In the genomic region with DNA sequence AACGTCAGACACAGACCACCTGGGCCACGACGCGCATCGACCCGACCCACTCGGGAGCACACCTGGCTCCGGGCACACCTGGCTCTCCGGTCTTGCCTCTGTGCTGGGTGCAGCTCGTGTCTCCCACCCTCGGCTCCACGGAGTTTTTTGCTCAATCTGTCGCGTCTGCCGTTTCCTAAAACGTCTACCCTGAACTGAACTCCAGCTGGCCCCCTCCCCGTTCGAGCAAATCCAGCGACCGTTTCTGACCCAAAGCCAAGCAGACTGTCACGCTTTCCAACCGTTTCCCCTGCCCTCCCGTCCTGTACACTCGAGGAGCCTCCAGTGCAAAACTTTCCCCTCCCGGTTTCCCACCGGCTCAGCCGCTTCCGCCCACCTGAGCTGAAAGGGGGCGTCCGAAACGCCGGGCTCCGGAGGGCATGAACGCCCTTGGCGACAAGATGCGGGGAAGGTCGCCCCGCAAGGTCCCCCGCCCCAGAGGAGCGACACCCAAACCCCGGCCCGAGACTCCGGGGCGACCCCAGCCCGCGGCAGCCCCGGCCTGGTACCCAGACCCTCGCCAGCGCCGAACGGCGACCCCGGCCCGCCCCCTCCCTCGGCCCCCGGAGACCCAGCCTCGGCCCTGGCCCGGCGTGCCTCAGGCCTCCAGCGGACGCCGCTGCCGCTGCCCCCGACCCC, we compare ENCODE assay signal across 8 cellular contexts. TPM values are rescaled to one million over a fixed set of nuclear protein-coding genes. Genes with fewer than 3 reads are reported as not detected.
DNase-seq lines count a peak whose midpoint lies in the region; ATAC-seq and TF ChIP-seq lines count a peak whose summit lies in the region.

No MANE protein-coding gene starts in this region.

- H3K9me3 Mint-ChIP-seq in activated T-helper 17 cell treated with anti-CD3 and anti-CD28 coated beads, Interleukin-2, amount 50 U/mL, for 72 hours, result no peaks in the 10 kb centered on the region
- no peaks in the 10 kb centered on the region for H3K9me3 Mint-ChIP-seq in progenitor cell of endocrine pancreas (ENCODE audit: low read depth)

- TF ChIP-seq EP300 in Ishikawa (IDR thresholded peaks at IDR 0.05; ENCODE audit: borderline replicate concordance), result no peak

- peaks cover 25% of the 10 kb centered on the region for H3K4me1 Mint-ChIP-seq in activated T-helper 17 cell treated with anti-CD3 and anti-CD28 coated beads, Interleukin-2, amount 50 U/mL, for 72 hours
- H3K4me1 Mint-ChIP-seq in progenitor cell of endocrine pancreas (ENCODE audit: low read depth), result peaks cover 31% of the 10 kb centered on the region

- H3K4me3 Mint-ChIP-seq in activated T-helper 17 cell treated with anti-CD3 and anti-CD28 coated beads, Interleukin-2, amount 50 U/mL, for 72 hours, result peak overlapping the region; percentile 95
- peak overlapping the region; percentile 92 for H3K4me3 Mint-ChIP-seq in progenitor cell of endocrine pancreas (ENCODE audit: low read depth)

- intact Hi-C loops in head of caudate nucleus (cut with DNase I), result no loop called here

- H3K27me3 Mint-ChIP-seq in activated T-helper 17 cell treated with anti-CD3 and anti-CD28 coated beads, Interleukin-2, amount 50 U/mL, for 72 hours, result peaks cover 10% of the 10 kb centered on the region
- peaks cover 38% of the 10 kb centered on the region for H3K27me3 Mint-ChIP-seq in progenitor cell of endocrine pancreas

- DNase-seq in stimulated activated CD4-positive, alpha-beta T cell treated with anti-CD3 and anti-CD28 coated beads, Interleukin-15, amount 100 ng/mL, for 1 hour (ENCODE audit: low read depth in 1 of 2, low spot score in 1 of 2), result peak; percentile 2 to 6
- no peak for DNase-seq in stimulated activated CD4-positive, alpha-beta T cell treated with anti-CD3 and anti-CD28 coated beads, Interleukin-2, amount 100 ng/mL, for 48 hours
- peak in 35 of 42 donors; percentile 2 to 49 (median 23) for DNase-seq in head of caudate nucleus
- DNase-seq in progenitor cell of endocrine pancreas (ENCODE audit: low spot score, unreplicated experiment), result peak; percentile 29
- DNase-seq in occipital lobe (lab: John Stamatoyannopoulos, UW), result no peak
- DNase-seq in NCI-H1694 treated with DMSO at 0.1 percent for 48 hours (lab: John Stamatoyannopoulos, UW), result no peak

- peak; percentile 10 for ATAC-seq in activated T-helper 17 cell treated with anti-CD3 and anti-CD28 coated beads, Interleukin-2, amount 50 U/mL, for 72 hours (replicated peaks)

- TF ChIP-seq RAD21 in Ishikawa (IDR thresholded peaks at IDR 0.05; ENCODE audit: low read depth), result no peak

- TF ChIP-seq CTCF in progenitor cell of endocrine pancreas (IDR thresholded peaks at IDR 0.05; ENCODE audit: unreplicated experiment), result no peak

- H3K27ac Mint-ChIP-seq in activated T-helper 17 cell treated with anti-CD3 and anti-CD28 coated beads, Interleukin-2, amount 50 U/mL, for 72 hours, result peak overlapping the region; percentile 86
- H3K27ac Mint-ChIP-seq in progenitor cell of endocrine pancreas, result peak overlapping the region; percentile 73

- no peaks in the 10 kb centered on the region for H3K36me3 Mint-ChIP-seq in activated T-helper 17 cell treated with anti-CD3 and anti-CD28 coated beads, Interleukin-2, amount 50 U/mL, for 72 hours (ENCODE audit: low read depth)
- H3K36me3 Mint-ChIP-seq in progenitor cell of endocrine pancreas (ENCODE audit: insufficient read depth), result no peaks in the 10 kb centered on the region

TF ChIP-seq in Ishikawa, 13 proteins besides CTCF, POLR2A, EP300 and RAD21:
- TF ChIP-seq CREB1 (IDR thresholded peaks at IDR 0.05; ENCODE audit: low read depth), result no peak
- peak; percentile 93 for TF ChIP-seq ZBTB7A (IDR thresholded peaks at IDR 0.05; ENCODE audit: low read depth)

RNA-seq across cellular contexts. Expression of gene CYTH3, which starts 0.6 kb away (rescaled TPM):
- 1 to 10 TPM; 2.2 to 8.4 TPM for total RNA-seq in activated T-helper 17 cell treated with anti-CD3 and anti-CD28 coated beads, Interleukin-2, amount 50 U/mL, for 72 hours
- total RNA-seq in progenitor cell of endocrine pancreas, result 17.2 and 17.9 TPM in 2 replicates
- total RNA-seq in occipital lobe, result 35.6 TPM

Comparison
In these comparisons a context has a peak if more than half of its experiments do, and no peak if none do; other contexts are left out.
1. DNase-seq: peak in stimulated activated CD4-positive, alpha-beta T cell treated with anti-CD3 and anti-CD28 coated beads, Interleukin-15, amount 100 ng/mL, for 1 hour (2 of 2), head of caudate nucleus (35 of 42) and progenitor cell of endocrine pancreas (single experiment); none in stimulated activated CD4-positive, alpha-beta T cell treated with anti-CD3 and anti-CD28 coated beads, Interleukin-2, amount 100 ng/mL, for 48 hours (0 of 2), occipital lobe (single experiment) and NCI-H1694 treated with DMSO at 0.1 percent for 48 hours (single experiment).